Comparison of ENCODE assay signal across 33 cellular contexts in genomic region chrX:69951756-69952155, GRCh38.
"Had no signal": no experiment of that assay in that cellular context is flagged by ENCODE, and none has a peak within 500 bp of the region (broad histone marks: within the 10 kb centered on the region; RNA-seq: fewer than 3 reads in every experiment).

No MANE protein-coding gene starts in this region.

- H3K4me3 Mint-ChIP-seq: activated CD4-positive, alpha-beta memory T cell treated with anti-CD3 and anti-CD28 coated beads for 36 hours; activated CD4-positive, alpha-beta T cell treated with anti-CD3 and anti-CD28 coated beads for 36 hours; activated CD4-positive, alpha-beta T cell treated with anti-CD3 and anti-CD28 coated beads, Interleukin-2, amount 10 ng/mL, durations not matched to agents 24 days and 14 days; activated CD8-positive, alpha-beta memory T cell treated with anti-CD3 and anti-CD28 coated beads, Interleukin-2, amount 10 ng/mL, durations not matched to agents 7 days and 5 days; activated CD8-positive, alpha-beta T cell treated with anti-CD3 and anti-CD28 coated beads, Interleukin-2, amount 10 ng/mL, durations not matched to agents 7 days and 5 days; activated naive CD4-positive, alpha-beta T cell treated with anti-CD3 and anti-CD28 coated beads for 36 hours; activated naive CD4-positive, alpha-beta T cell treated with anti-CD3 and anti-CD28 coated beads, Interleukin-2, amount 50 U/mL, for 24 hours; activated naive CD8-positive, alpha-beta T cell treated with anti-CD3 and anti-CD28 coated beads for 36 hours; activated naive CD8-positive, alpha-beta T cell treated with anti-CD3 and anti-CD28 coated beads, Interleukin-2, amount 50 U/mL, for 24 hours; dendritic cell treated with granulocyte-macrophage colony-stimulating factor and Interleukin-4, amounts not matched to agents 40 ng/mL and 50 ng/mL, for 4 days; effector memory CD8-positive, alpha-beta T cell had no signal

- H3K36me3 Mint-ChIP-seq: activated CD4-positive, alpha-beta memory T cell treated with anti-CD3 and anti-CD28 coated beads for 36 hours; activated CD8-positive, alpha-beta memory T cell treated with anti-CD3 and anti-CD28 coated beads, Interleukin-2, amount 10 ng/mL, durations not matched to agents 7 days and 5 days; activated naive CD8-positive, alpha-beta T cell treated with anti-CD3 and anti-CD28 coated beads for 36 hours had no signal

- H3K9me3 Mint-ChIP-seq: activated CD4-positive, alpha-beta memory T cell treated with anti-CD3 and anti-CD28 coated beads for 36 hours; activated CD4-positive, alpha-beta T cell treated with anti-CD3 and anti-CD28 coated beads, Interleukin-2, amount 10 ng/mL, durations not matched to agents 24 days and 14 days; activated naive CD4-positive, alpha-beta T cell treated with anti-CD3 and anti-CD28 coated beads for 36 hours; activated naive CD4-positive, alpha-beta T cell treated with anti-CD3 and anti-CD28 coated beads, Interleukin-2, amount 50 U/mL, for 24 hours; activated naive CD8-positive, alpha-beta T cell treated with anti-CD3 and anti-CD28 coated beads for 36 hours; activated naive CD8-positive, alpha-beta T cell treated with anti-CD3 and anti-CD28 coated beads, Interleukin-2, amount 50 U/mL, for 24 hours; activated T-helper 2 cell treated with anti-CD3 and anti-CD28 coated beads, Interferon-gamma antibody, Interleukin-2, Interleukin-4, amounts not matched to agents 10 μg/mL and 5 μg/mL and 100 μg/mL, durations not matched to agents 14 hours and 24 hours and 36 hours; effector memory CD8-positive, alpha-beta T cell had no signal

- ATAC-seq: activated CD4-positive, alpha-beta T cell treated with anti-CD3 and anti-CD28 coated beads for 36 hours; activated CD8-positive, alpha-beta memory T cell treated with anti-CD3 and anti-CD28 coated beads, Interleukin-2, amount 10 ng/mL, durations not matched to agents 7 days and 5 days; activated CD8-positive, alpha-beta T cell treated with anti-CD3 and anti-CD28 coated beads, Interleukin-2, amount 10 ng/mL, durations not matched to agents 7 days and 5 days; activated naive CD8-positive, alpha-beta T cell treated with anti-CD3 and anti-CD28 coated beads, Interleukin-2, amount 50 U/mL, for 24 hours; body of pancreas; effector memory CD8-positive, alpha-beta T cell; foreskin keratinocyte; gastroesophageal sphincter; heart right ventricle had no signal

- H3K27me3 Mint-ChIP-seq: activated CD4-positive, alpha-beta memory T cell treated with anti-CD3 and anti-CD28 coated beads for 36 hours; activated CD4-positive, alpha-beta T cell treated with anti-CD3 and anti-CD28 coated beads for 36 hours; activated CD4-positive, alpha-beta T cell treated with anti-CD3 and anti-CD28 coated beads, Interleukin-2, amount 10 ng/mL, durations not matched to agents 24 days and 14 days; activated CD8-positive, alpha-beta memory T cell treated with anti-CD3 and anti-CD28 coated beads, Interleukin-2, amount 10 ng/mL, durations not matched to agents 7 days and 5 days; activated naive CD4-positive, alpha-beta T cell treated with anti-CD3 and anti-CD28 coated beads, Interleukin-2, amount 50 U/mL, for 24 hours; activated naive CD8-positive, alpha-beta T cell treated with anti-CD3 and anti-CD28 coated beads for 36 hours; activated naive CD8-positive, alpha-beta T cell treated with anti-CD3 and anti-CD28 coated beads, Interleukin-2, amount 50 U/mL, for 24 hours; dendritic cell treated with granulocyte-macrophage colony-stimulating factor and Interleukin-4, amounts not matched to agents 40 ng/mL and 50 ng/mL, for 4 days had no signal

- H3K4me1 Mint-ChIP-seq: activated CD4-positive, alpha-beta T cell treated with anti-CD3 and anti-CD28 coated beads for 36 hours; activated CD4-positive, alpha-beta T cell treated with anti-CD3 and anti-CD28 coated beads, Interleukin-2, amount 10 ng/mL, durations not matched to agents 24 days and 14 days; activated CD8-positive, alpha-beta memory T cell treated with anti-CD3 and anti-CD28 coated beads, Interleukin-2, amount 10 ng/mL, durations not matched to agents 7 days and 5 days; activated naive CD4-positive, alpha-beta T cell treated with anti-CD3 and anti-CD28 coated beads, Interleukin-2, amount 50 U/mL, for 24 hours; activated naive CD8-positive, alpha-beta T cell treated with anti-CD3 and anti-CD28 coated beads for 36 hours; activated naive CD8-positive, alpha-beta T cell treated with anti-CD3 and anti-CD28 coated beads, Interleukin-2, amount 50 U/mL, for 24 hours had no signal

- H3K27ac Mint-ChIP-seq: activated CD4-positive, alpha-beta memory T cell treated with anti-CD3 and anti-CD28 coated beads for 36 hours; activated CD4-positive, alpha-beta T cell treated with anti-CD3 and anti-CD28 coated beads for 36 hours; activated CD4-positive, alpha-beta T cell treated with anti-CD3 and anti-CD28 coated beads, Interleukin-2, amount 10 ng/mL, durations not matched to agents 24 days and 14 days; activated CD8-positive, alpha-beta memory T cell treated with anti-CD3 and anti-CD28 coated beads, Interleukin-2, amount 10 ng/mL, durations not matched to agents 7 days and 5 days; activated CD8-positive, alpha-beta T cell treated with anti-CD3 and anti-CD28 coated beads, Interleukin-2, amount 10 ng/mL, durations not matched to agents 7 days and 5 days; activated naive CD4-positive, alpha-beta T cell treated with anti-CD3 and anti-CD28 coated beads for 36 hours; activated naive CD4-positive, alpha-beta T cell treated with anti-CD3 and anti-CD28 coated beads, Interleukin-2, amount 50 U/mL, for 24 hours; activated naive CD8-positive, alpha-beta T cell treated with anti-CD3 and anti-CD28 coated beads for 36 hours; activated naive CD8-positive, alpha-beta T cell treated with anti-CD3 and anti-CD28 coated beads, Interleukin-2, amount 50 U/mL, for 24 hours; activated T-helper 2 cell treated with anti-CD3 and anti-CD28 coated beads, Interferon-gamma antibody, Interleukin-2, Interleukin-4, amounts not matched to agents 10 μg/mL and 5 μg/mL and 100 μg/mL, durations not matched to agents 14 hours and 24 hours and 36 hours; dendritic cell treated with granulocyte-macrophage colony-stimulating factor and Interleukin-4, amounts not matched to agents 40 ng/mL and 50 ng/mL, for 4 days; effector memory CD8-positive, alpha-beta T cell had no signal

- DNase-seq: activated CD4-positive, alpha-beta memory T cell treated with anti-CD3 and anti-CD28 coated beads for 36 hours; activated CD4-positive, alpha-beta T cell treated with anti-CD3 and anti-CD28 coated beads for 36 hours; activated CD4-positive, alpha-beta T cell treated with anti-CD3 and anti-CD28 coated beads, Interleukin-2, amount 10 ng/mL, durations not matched to agents 24 days and 14 days; activated CD4-positive, CD25-positive, alpha-beta regulatory T cell; activated CD4-positive, CD25-positive, alpha-beta regulatory T cell treated with anti-CD3 and anti-CD28 coated beads, Interleukin-2, amount 50 U/mL, for 72 hours; activated CD8-positive, alpha-beta memory T cell treated with anti-CD3 and anti-CD28 coated beads, Interleukin-2, amount 10 ng/mL, durations not matched to agents 7 days and 5 days; activated CD8-positive, alpha-beta memory T cell treated with anti-CD3 and anti-CD28 coated beads, Interleukin-2, amount 50 U/mL, for 4 hours; activated CD8-positive, alpha-beta T cell treated with anti-CD3 and anti-CD28 coated beads, Interleukin-2, amount 10 ng/mL, durations not matched to agents 7 days and 5 days; activated effector memory CD4-positive, alpha-beta T cell treated with anti-CD3 and anti-CD28 coated beads, Interleukin-2, amount 50 U/mL, for 16 hours; activated naive CD4-positive, alpha-beta T cell treated with anti-CD3 and anti-CD28 coated beads for 36 hours; activated naive CD8-positive, alpha-beta T cell treated with anti-CD3 and anti-CD28 coated beads for 36 hours; activated naive CD8-positive, alpha-beta T cell treated with anti-CD3 and anti-CD28 coated beads, Interleukin-2, amount 50 U/mL, for 24 hours; activated T-cell treated with anti-CD3 and anti-CD28 coated beads, Interleukin-2, amount 50 U/mL, for 1 hour; adrenal gland; amygdala; aorta; body of pancreas; central memory CD4-positive, alpha-beta T cell; cerebellar nuclear complex; effector CD4-positive, alpha-beta T cell; effector memory CD8-positive, alpha-beta T cell; erythroblast; heart right ventricle; T-helper 2 cell had no signal

- H3K4me3 ChIP-seq: adrenal gland, body of pancreas, cardiac muscle cell, coronary artery, esophagus muscularis mucosa, gastroesophageal sphincter, heart right ventricle, hepatocyte had no signal
